In genomic region chr17:31524926-31525800, GRCh38 we compare ENCODE assay signal across 8 cellular contexts.
DNase-seq lines count a peak whose midpoint lies in the region; ATAC-seq and TF ChIP-seq lines count a peak whose summit lies in the region.

No MANE protein-coding gene starts in this region.

- H3K36me3 Mint-ChIP-seq in activated CD4-positive, alpha-beta T cell treated with anti-CD3 and anti-CD28 coated beads, Interleukin-2, amount 10 ng/mL, durations not matched to agents 7 days and 5 days (ENCODE audit: low read depth) = peaks cover 25% of the 10 kb centered on the region

- TF ChIP-seq CTCF in AG09319 (IDR thresholded peaks at IDR 0.05; ENCODE audit: low read depth, low read length) (peak; percentile 98), choroid plexus epithelial cell (conservative IDR thresholded peaks at IDR 0.05; ENCODE audit: low read depth, low read length) (peak; percentile 97), liver (IDR thresholded peaks at IDR 0.05; ENCODE audit: low read depth, low read length, missing input control) (peak; percentile 96)

- H3K27me3 Mint-ChIP-seq in activated CD4-positive, alpha-beta T cell treated with anti-CD3 and anti-CD28 coated beads, Interleukin-2, amount 10 ng/mL, durations not matched to agents 7 days and 5 days = no peaks in the 10 kb centered on the region

- POLR2A ChIA-PET in activated CD4-positive, alpha-beta T cell treated with anti-CD3 and anti-CD28 coated beads, Interleukin-2, amount 10 ng/mL, durations not matched to agents 7 days and 5 days (lab: Charles Lee) = no interaction called here

- no peak overlapping the region for H3K27ac ChIP-seq in liver (ENCODE audit: low read depth in 1 of 2, low read length in 2 of 2)

- no peaks in the 10 kb centered on the region for H3K27me3 ChIP-seq in liver (ENCODE audit: control insufficient read depth in 4 of 4, insufficient read depth in 4 of 4, low read length in 3 of 4)

- no peak overlapping the region for H3K27ac Mint-ChIP-seq in activated CD4-positive, alpha-beta T cell treated with anti-CD3 and anti-CD28 coated beads, Interleukin-2, amount 10 ng/mL, durations not matched to agents 7 days and 5 days

- peak; percentile 99 for TF ChIP-seq RAD21 in liver (IDR thresholded peaks at IDR 0.05)

- no peak overlapping the region for H3K9ac ChIP-seq in liver (ENCODE audit: low read depth in 1 of 2, low read length in 2 of 2)

- no peaks in the 10 kb centered on the region for H3K9me3 Mint-ChIP-seq in activated CD4-positive, alpha-beta T cell treated with anti-CD3 and anti-CD28 coated beads, Interleukin-2, amount 10 ng/mL, durations not matched to agents 7 days and 5 days

- no peak overlapping the region for H3K4me3 ChIP-seq in choroid plexus epithelial cell (ENCODE audit: low read depth, low read length)
- H3K4me3 ChIP-seq in liver (ENCODE audit: low read depth in 1 of 3, low read length in 3 of 3) = no peak overlapping the region

- ATAC-seq in GM21529 (IDR thresholded peaks at IDR 0.05; ENCODE audit: unreplicated experiment) = peak; percentile 42
- ATAC-seq in HG02610 (IDR thresholded peaks at IDR 0.05; ENCODE audit: unreplicated experiment) = no peak

- CTCF ChIA-PET in activated CD4-positive, alpha-beta T cell treated with anti-CD3 and anti-CD28 coated beads, Interleukin-2, amount 10 ng/mL, durations not matched to agents 7 days and 5 days (lab: Charles Lee) = interaction anchor here (0.7 to 3.8 kb wide), 14 partner anchors 10 to 158 kb away, joined by 3 to 18 read pairs (median 4); no protein-coding TSS in a partner anchor

- peak; percentile 81 for DNase-seq in AG09319 (ENCODE audit: extremely low read depth, low read depth)
- peak; percentile 78 for DNase-seq in NCI-H460 (ENCODE audit: extremely low read depth, low read depth)
- peak; percentile 88 for DNase-seq in activated CD4-positive, alpha-beta T cell treated with anti-CD3 and anti-CD28 coated beads, Interleukin-2, amount 10 ng/mL, durations not matched to agents 7 days and 5 days
- peak; percentile 97 for DNase-seq in choroid plexus epithelial cell (ENCODE audit: low read depth)
- peak; percentile 81 to 96 for DNase-seq in stimulated activated CD4-positive, alpha-beta T cell treated with anti-CD3 and anti-CD28 coated beads, Interleukin-4, amount 100 ng/mL, for 48 hours (ENCODE audit: low read depth in 2 of 2)

- H3K4me1 Mint-ChIP-seq in activated CD4-positive, alpha-beta T cell treated with anti-CD3 and anti-CD28 coated beads, Interleukin-2, amount 10 ng/mL, durations not matched to agents 7 days and 5 days = no peaks in the 10 kb centered on the region

- peaks cover 0 to 6% (median 0%) of the 10 kb centered on the region in 4 donors for H3K36me3 ChIP-seq in liver (ENCODE audit: control insufficient read depth in 4 of 4, insufficient read depth in 3 of 4, low read depth in 1 of 4, low read length in 3 of 4)

- 65% methylated on average over 31 of the region's 31 CpGs for WGBS in liver

- no peaks in the 10 kb centered on the region for H3K9me3 ChIP-seq in liver (ENCODE audit: control insufficient read depth in 4 of 4, low read length in 3 of 4)

- H3K4me3 Mint-ChIP-seq in activated CD4-positive, alpha-beta T cell treated with anti-CD3 and anti-CD28 coated beads, Interleukin-2, amount 10 ng/mL, durations not matched to agents 7 days and 5 days = no peak overlapping the region

- peaks cover 6 to 28% (median 14%) of the 10 kb centered on the region in 4 donors for H3K4me1 ChIP-seq in liver (ENCODE audit: control insufficient read depth in 4 of 4, insufficient read depth in 4 of 4, low read length in 3 of 4)

TF ChIP-seq in liver, 16 proteins besides CTCF, POLR2A, EP300 and RAD21:
- TF ChIP-seq ZBTB33 (IDR thresholded peaks at IDR 0.05) (no peak), RXRA (IDR thresholded peaks at IDR 0.05) (peak; percentile 49 to 58), EGR1 (IDR thresholded peaks at IDR 0.05; ENCODE audit: low read depth in 2 of 2) (no peak), MAX (IDR thresholded peaks at IDR 0.05) (no peak), YY1 (IDR thresholded peaks at IDR 0.05) (no peak), SP1 (IDR thresholded peaks at IDR 0.05) (no peak), HNF4G (IDR thresholded peaks at IDR 0.05) (no peak), GABPA (IDR thresholded peaks at IDR 0.05 in 1 of 2, conservative IDR thresholded peaks at IDR 0.05 in 1 of 2) (no peak), JUND (IDR thresholded peaks at IDR 0.05) (no peak), HNF4A (conservative IDR thresholded peaks at IDR 0.05) (peak; percentile 25 to 27), FOXA2 (IDR thresholded peaks at IDR 0.05) (no peak), ATF3 (IDR thresholded peaks at IDR 0.05) (no peak), NR2F2 (IDR thresholded peaks at IDR 0.05) (no peak), TAF1 (conservative IDR thresholded peaks at IDR 0.05) (no peak), FOXA1 (IDR thresholded peaks at IDR 0.05) (no peak), REST (IDR thresholded peaks at IDR 0.05) (peak; percentile 12)
TF ChIP-seq in liver: peak in this region for 3.
